In genomic region chr11:66347425-66348276, GRCh38 we compare ENCODE assay signal across 1 cellular context.
TF ChIP-seq lines count a peak whose summit lies in the region.

B4GAT1 (minus strand) TSS chr11:66347629; CDS start chr11:66347545, 84 bp downstream.

TF ChIP-seq in HepG2, 621 proteins besides CTCF, POLR2A, EP300 and RAD21 (continued from another document and continues in another):
- TF ChIP-seq ZNF142 (CRISPR knock-in tag; IDR thresholded peaks at IDR 0.05) (peak; percentile 82; the same call in 1 of the 2 replicates), KLF9 (CRISPR knock-in tag; IDR thresholded peaks at IDR 0.05; ENCODE audit: low read depth) (0 out of 2 replicates have a peak, but pooled peaks have one; percentile 29), GTF2F1 (IDR thresholded peaks at IDR 0.05; ENCODE audit: low read length) (no peak), ZNF256 (CRISPR knock-in tag; conservative IDR thresholded peaks at IDR 0.05) (no peak), NKX3-1 (CRISPR knock-in tag; IDR thresholded peaks at IDR 0.05) (peak; percentile 46; the same call in 1 of the 2 replicates), ZNF670 (CRISPR knock-in tag; IDR thresholded peaks at IDR 0.05; ENCODE audit: borderline replicate concordance) (0 out of 2 replicates have a peak, but pooled peaks have one; percentile 24), ARID2 (CRISPR knock-in tag; IDR thresholded peaks at IDR 0.05; ENCODE audit: borderline replicate concordance) (peak; percentile 46; the same call in 1 of the 2 replicates), ZBTB7B (CRISPR knock-in tag; IDR thresholded peaks at IDR 0.05) (0 out of 2 replicates have a peak, but pooled peaks have one; percentile 49), SMARCE1 (IDR thresholded peaks at IDR 0.05; ENCODE audit: borderline replicate concordance) (no peak), ZBTB42 (CRISPR knock-in tag; IDR thresholded peaks at IDR 0.05) (no peak), CBX5 (CRISPR knock-in tag; IDR thresholded peaks at IDR 0.05; ENCODE audit: borderline replicate concordance) (peak; percentile 85; the same call in 1 of the 2 replicates), SP1 (IDR thresholded peaks at IDR 0.05) (no peak), SP1 (CRISPR knock-in tag; IDR thresholded peaks at IDR 0.05) (peak; percentile 43; the same call in 1 of the 2 replicates), ZFP82 (CRISPR knock-in tag; IDR thresholded peaks at IDR 0.05; ENCODE audit: borderline replicate concordance) (0 out of 2 replicates have a peak, but pooled peaks have one; percentile 47), GATAD1 (CRISPR knock-in tag; IDR thresholded peaks at IDR 0.05) (0 out of 2 replicates have a peak, but pooled peaks have one; percentile 14), ZNF687 (CRISPR knock-in tag; IDR thresholded peaks at IDR 0.05) (peak; percentile 59; the same call in 1 of the 2 replicates), MXI1 (IDR thresholded peaks at IDR 0.05; ENCODE audit: borderline replicate concordance, low read depth, low read length) (0 out of 3 replicates have a peak, but pooled peaks have one; percentile 25), TBL1XR1 (IDR thresholded peaks at IDR 0.05; ENCODE audit: borderline replicate concordance, low read length, partially characterized antibody) (peak; percentile 48), TSC22D2 (CRISPR knock-in tag; IDR thresholded peaks at IDR 0.05; ENCODE audit: borderline replicate concordance) (no peak), REPIN1 (CRISPR knock-in tag; IDR thresholded peaks at IDR 0.05; ENCODE audit: borderline replicate concordance, low read depth) (peak; percentile 31; the same call in 1 of the 2 replicates), BATF2 (CRISPR knock-in tag; IDR thresholded peaks at IDR 0.05) (0 out of 2 replicates have a peak, but pooled peaks have one; percentile 29), FOXK1 (CRISPR knock-in tag; IDR thresholded peaks at IDR 0.05; ENCODE audit: borderline replicate concordance, low read depth) (peak; percentile 80; the same call in 1 of the 2 replicates), ZNF616 (CRISPR knock-in tag; IDR thresholded peaks at IDR 0.05; ENCODE audit: low read depth) (peak; percentile 20; the same call in 1 of the 2 replicates), SAP130 (CRISPR knock-in tag; IDR thresholded peaks at IDR 0.05; ENCODE audit: low read depth) (peak; percentile 26), ZBTB26 (CRISPR knock-in tag; IDR thresholded peaks at IDR 0.05; ENCODE audit: borderline replicate concordance) (peak; percentile 70; the same call in 1 of the 2 replicates), GFI1 (CRISPR knock-in tag; IDR thresholded peaks at IDR 0.05; ENCODE audit: borderline replicate concordance) (peak; percentile 42), SMAD9 (CRISPR knock-in tag; IDR thresholded peaks at IDR 0.05) (no peak), ZNF274 (CRISPR knock-in tag; IDR thresholded peaks at IDR 0.05) (peak; percentile 47; the same call in 1 of the 2 replicates), KDM5A (IDR thresholded peaks at IDR 0.05; ENCODE audit: borderline replicate concordance, low read length) (peak; percentile 21; the same call in 1 of the 2 replicates), POLR2AphosphoS5 (IDR thresholded peaks at IDR 0.05; ENCODE audit: low read depth, low read length) (peak; percentile 68), BCL6 (CRISPR knock-in tag; IDR thresholded peaks at IDR 0.05) (no peak), ZNF546 (CRISPR knock-in tag; conservative IDR thresholded peaks at IDR 0.05) (0 out of 2 replicates have a peak, but pooled peaks have one; percentile 17), MEIS1 (CRISPR knock-in tag; IDR thresholded peaks at IDR 0.05; ENCODE audit: borderline replicate concordance) (0 out of 2 replicates have a peak, but pooled peaks have one; percentile 56), YEATS4 (CRISPR knock-in tag; IDR thresholded peaks at IDR 0.05; ENCODE audit: borderline replicate concordance) (peak; percentile 8; the same call in 1 of the 2 replicates), TBX3 (IDR thresholded peaks at IDR 0.05; ENCODE audit: borderline replicate concordance) (0 out of 2 replicates have a peak, but pooled peaks have one; percentile 23), RBFOX2 (IDR thresholded peaks at IDR 0.05; ENCODE audit: low read depth, low read length) (peak; percentile 87), ZNF205 (CRISPR knock-in tag; IDR thresholded peaks at IDR 0.05) (peak; percentile 76; the same call in 1 of the 2 replicates), PHF8 (CRISPR knock-in tag; IDR thresholded peaks at IDR 0.05) (peak; percentile 58; the same call in 1 of the 2 replicates), THAP7 (CRISPR knock-in tag; IDR thresholded peaks at IDR 0.05) (no peak), NFKBIZ (CRISPR knock-in tag; IDR thresholded peaks at IDR 0.05) (peak; percentile 78; the same call in 1 of the 2 replicates), KLF13 (CRISPR knock-in tag; IDR thresholded peaks at IDR 0.05) (0 out of 2 replicates have a peak, but pooled peaks have one; percentile 36), ZNF264 (CRISPR knock-in tag; IDR thresholded peaks at IDR 0.05) (no peak)
- TF ChIP-seq, protein P1, sequence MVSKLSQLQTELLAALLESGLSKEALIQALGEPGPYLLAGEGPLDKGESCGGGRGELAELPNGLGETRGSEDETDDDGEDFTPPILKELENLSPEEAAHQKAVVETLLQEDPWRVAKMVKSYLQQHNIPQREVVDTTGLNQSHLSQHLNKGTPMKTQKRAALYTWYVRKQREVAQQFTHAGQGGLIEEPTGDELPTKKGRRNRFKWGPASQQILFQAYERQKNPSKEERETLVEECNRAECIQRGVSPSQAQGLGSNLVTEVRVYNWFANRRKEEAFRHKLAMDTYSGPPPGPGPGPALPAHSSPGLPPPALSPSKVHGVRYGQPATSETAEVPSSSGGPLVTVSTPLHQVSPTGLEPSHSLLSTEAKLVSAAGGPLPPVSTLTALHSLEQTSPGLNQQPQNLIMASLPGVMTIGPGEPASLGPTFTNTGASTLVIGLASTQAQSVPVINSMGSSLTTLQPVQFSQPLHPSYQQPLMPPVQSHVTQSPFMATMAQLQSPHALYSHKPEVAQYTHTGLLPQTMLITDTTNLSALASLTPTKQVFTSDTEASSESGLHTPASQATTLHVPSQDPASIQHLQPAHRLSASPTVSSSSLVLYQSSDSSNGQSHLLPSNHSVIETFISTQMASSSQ (IDR thresholded peaks at IDR 0.05; ENCODE audit: low read depth) = no peak
- TF ChIP-seq, protein P1 (CRISPR knock-in tag; IDR thresholded peaks at IDR 0.05; ENCODE audit: borderline replicate concordance) = 0 out of 2 replicates have a peak, but pooled peaks have one; percentile 29
- TF ChIP-seq, protein P2, sequence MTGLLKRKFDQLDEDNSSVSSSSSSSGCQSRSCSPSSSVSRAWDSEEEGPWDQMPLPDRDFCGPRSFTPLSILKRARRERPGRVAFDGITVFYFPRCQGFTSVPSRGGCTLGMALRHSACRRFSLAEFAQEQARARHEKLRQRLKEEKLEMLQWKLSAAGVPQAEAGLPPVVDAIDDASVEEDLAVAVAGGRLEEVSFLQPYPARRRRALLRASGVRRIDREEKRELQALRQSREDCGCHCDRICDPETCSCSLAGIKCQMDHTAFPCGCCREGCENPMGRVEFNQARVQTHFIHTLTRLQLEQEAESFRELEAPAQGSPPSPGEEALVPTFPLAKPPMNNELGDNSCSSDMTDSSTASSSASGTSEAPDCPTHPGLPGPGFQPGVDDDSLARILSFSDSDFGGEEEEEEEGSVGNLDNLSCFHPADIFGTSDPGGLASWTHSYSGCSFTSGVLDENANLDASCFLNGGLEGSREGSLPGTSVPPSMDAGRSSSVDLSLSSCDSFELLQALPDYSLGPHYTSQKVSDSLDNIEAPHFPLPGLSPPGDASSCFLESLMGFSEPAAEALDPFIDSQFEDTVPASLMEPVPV (CRISPR knock-in tag; IDR thresholded peaks at IDR 0.05) = 0 out of 2 replicates have a peak, but pooled peaks have one; percentile 26
